In genomic region chr11:72727521-72727920, GRCh38 we compare ENCODE assay signal across 16 cellular contexts. TPM values are rescaled to one million over a fixed set of nuclear protein-coding genes. Genes with fewer than 3 reads are reported as not detected.
DNase-seq lines count a peak whose midpoint lies in the region; ATAC-seq and TF ChIP-seq lines count a peak whose summit lies in the region.
"Had no signal": no experiment of that assay in that cellular context is flagged by ENCODE, and none has a peak within 500 bp of the region (broad histone marks: within the 10 kb centered on the region; RNA-seq: fewer than 3 reads in every experiment).

No MANE protein-coding gene starts in this region.

- DNase-seq in activated T-cell treated with anti-CD3 and anti-CD28 coated beads, Interleukin-2, amount 50 U/mL, for 24 hours, result no peak
- DNase-seq in activated T-cell treated with anti-CD3 and anti-CD28 coated beads for 4 hours (no peak), NCI-H1105 treated with DMSO at 0.1 percent for 48 hours (lab: John Stamatoyannopoulos, UW) (no peak)
- DNase-seq in effector memory CD8-positive, alpha-beta T cell, result no peak
- DNase-seq: ACHN; activated T-cell treated with anti-CD3 and anti-CD28 coated beads, Interleukin-2, amount 50 U/mL, for 1 hour; effector CD4-positive, alpha-beta T cell; mammary epithelial cell; NCI-H1092; NCI-H345 had no signal

- peak overlapping the region in 1 of 2 experiments; percentile 7 for H3K4me3 ChIP-seq in neutrophil (ENCODE audit: low read depth in 1 of 2, low read length in 1 of 2)
- H3K4me3 ChIP-seq: ascending aorta had no signal

- no peak for TF ChIP-seq CTCF in neutrophil (IDR thresholded peaks at IDR 0.05)

- peaks cover 22% of the 10 kb centered on the region for H3K36me3 Mint-ChIP-seq in activated T-cell treated with anti-CD3 and anti-CD28 coated beads, Interleukin-2, amount 50 U/mL, for 24 hours (ENCODE audit: low read depth)
- H3K36me3 Mint-ChIP-seq in IgD-negative memory B cell, result peaks cover 3% of the 10 kb centered on the region
- H3K36me3 Mint-ChIP-seq in effector memory CD8-positive, alpha-beta T cell (ENCODE audit: insufficient read depth), result peaks cover 27% of the 10 kb centered on the region

- no peaks in the 10 kb centered on the region for H3K27me3 ChIP-seq in neutrophil
- H3K27me3 ChIP-seq: ascending aorta had no signal

- peaks cover 93% of the 10 kb centered on the region for H3K36me3 ChIP-seq in neutrophil
- H3K36me3 ChIP-seq: ascending aorta had no signal

- H3K27ac ChIP-seq in neutrophil, result peak overlapping the region; percentile 99
- H3K27ac ChIP-seq: ascending aorta, parathyroid adenoma had no signal

- no peaks in the 10 kb centered on the region for H3K9me3 ChIP-seq in neutrophil
- H3K9me3 ChIP-seq: ascending aorta had no signal

- peaks cover 90 to 99% of the 10 kb centered on the region in 2 experiments for H3K4me1 ChIP-seq in neutrophil (ENCODE audit: control insufficient read depth in 1 of 2, insufficient read depth in 1 of 2, low read depth in 1 of 2, low read length in 1 of 2)

- peaks cover 26% of the 10 kb centered on the region for H3K4me1 Mint-ChIP-seq in activated T-cell treated with anti-CD3 and anti-CD28 coated beads, Interleukin-2, amount 50 U/mL, for 24 hours (ENCODE audit: low read depth)
- H3K4me1 Mint-ChIP-seq in IgD-negative memory B cell, result peaks cover 43 to 49% (median 44%) of the 10 kb centered on the region in 3 donors
- peaks cover 29% of the 10 kb centered on the region in 2 donors for H3K4me1 Mint-ChIP-seq in effector memory CD8-positive, alpha-beta T cell (ENCODE audit: low read depth in 2 of 2)

- no peak overlapping the region for H3K4me3 Mint-ChIP-seq in activated T-cell treated with anti-CD3 and anti-CD28 coated beads, Interleukin-2, amount 50 U/mL, for 24 hours
- H3K4me3 Mint-ChIP-seq in IgD-negative memory B cell, result peak overlapping the region in 2 of 4 donors; percentile 19 to 81
- no peak overlapping the region for H3K4me3 Mint-ChIP-seq in effector memory CD8-positive, alpha-beta T cell

- peaks cover 3% of the 10 kb centered on the region for H3K9me3 Mint-ChIP-seq in activated T-cell treated with anti-CD3 and anti-CD28 coated beads, Interleukin-2, amount 50 U/mL, for 24 hours
- H3K9me3 Mint-ChIP-seq in IgD-negative memory B cell, result peaks cover 0 to 4% (median 0%) of the 10 kb centered on the region in 3 donors
- no peaks in the 10 kb centered on the region for H3K9me3 Mint-ChIP-seq in effector memory CD8-positive, alpha-beta T cell

- ATAC-seq in effector memory CD8-positive, alpha-beta T cell (replicated peaks), result no peak
- ATAC-seq in SK-N-SH treated with all-trans-retinoic acid at 6 μM for 48 hours, result no peak
- ATAC-seq in GM19452 (IDR thresholded peaks at IDR 0.05; ENCODE audit: unreplicated experiment), result no peak

- peak overlapping the region; percentile 56 for H3K27ac Mint-ChIP-seq in activated T-cell treated with anti-CD3 and anti-CD28 coated beads, Interleukin-2, amount 50 U/mL, for 24 hours
- H3K27ac Mint-ChIP-seq in IgD-negative memory B cell, result peak overlapping the region; percentile 47 to 89 (median 83)
- H3K27ac Mint-ChIP-seq in effector memory CD8-positive, alpha-beta T cell, result peak overlapping the region; percentile 76 to 83

- no peaks in the 10 kb centered on the region for H3K27me3 Mint-ChIP-seq in activated T-cell treated with anti-CD3 and anti-CD28 coated beads, Interleukin-2, amount 50 U/mL, for 24 hours
- H3K27me3 Mint-ChIP-seq in IgD-negative memory B cell, result no peaks in the 10 kb centered on the region
- H3K27me3 Mint-ChIP-seq in effector memory CD8-positive, alpha-beta T cell, result no peaks in the 10 kb centered on the region

TF ChIP-seq in SK-N-SH treated with all-trans-retinoic acid at 6 μM for 48 hours, 23 proteins besides CTCF, POLR2A, EP300 and RAD21:
- TF ChIP-seq CREB5 (CRISPR knock-in tag; IDR thresholded peaks at IDR 0.05; ENCODE audit: low read depth) (no peak), ZNF70 (CRISPR knock-in tag; IDR thresholded peaks at IDR 0.05) (no peak), ZNF565 (CRISPR knock-in tag; conservative IDR thresholded peaks at IDR 0.05; ENCODE audit: low read depth) (no peak), TCF4 (CRISPR knock-in tag; IDR thresholded peaks at IDR 0.05; ENCODE audit: borderline replicate concordance) (no peak)

RNA-seq across cellular contexts. Expression of gene ARAP1, which starts 24.7 kb away (rescaled TPM):
- polyA plus RNA-seq in IgD-negative memory B cell, result 20.7 TPM

RNA-seq across cellular contexts. Expression of gene PDE2A, which starts 53.3 kb away (rescaled TPM):
- not detected for polyA plus RNA-seq in IgD-negative memory B cell
